21 cellular contexts compared by ENCODE assay signal in the genomic region with DNA sequence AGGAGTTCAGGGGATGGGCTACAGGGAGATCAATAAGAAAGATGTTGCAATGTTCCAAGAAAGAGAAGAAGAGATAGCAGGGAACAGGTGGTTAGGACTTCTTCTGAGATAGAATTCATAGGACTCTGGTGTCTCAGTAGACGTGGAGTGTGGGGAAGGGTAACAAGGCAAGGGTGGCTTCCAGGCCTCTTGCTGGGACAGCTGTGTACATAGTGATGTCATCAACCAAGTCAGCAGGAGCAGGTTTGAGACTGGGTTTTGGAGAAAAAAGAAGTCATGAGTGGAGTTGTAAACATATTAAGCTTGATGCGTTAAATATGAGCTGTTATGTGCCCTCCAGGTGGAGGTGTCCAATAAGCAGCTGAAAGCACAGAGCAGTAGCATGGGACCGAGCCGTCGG.
DNase-seq lines count a peak whose midpoint lies in the region; ATAC-seq and TF ChIP-seq lines count a peak whose summit lies in the region.
"Had no signal": no experiment of that assay in that cellular context is flagged by ENCODE, and none has a peak within 500 bp of the region (broad histone marks: within the 10 kb centered on the region; RNA-seq: fewer than 3 reads in every experiment).

No MANE protein-coding gene starts in this region.

- no peaks in the 10 kb centered on the region for H3K9me3 Mint-ChIP-seq in neural progenitor cell
- H3K9me3 Mint-ChIP-seq: T-helper 1 cell treated with Interleukin-12 subunit alpha and Interleukin-12 subunit beta and Interleukin-4 antibody, amounts not matched to agents 30 μg/mL and 1 μg/mL, for 36 hours had no signal

- no peak overlapping the region for H3K9ac ChIP-seq in neural progenitor cell

- no peak overlapping the region for H3K4me3 Mint-ChIP-seq in neural progenitor cell
- H3K4me3 Mint-ChIP-seq: CD8-positive, alpha-beta memory T cell; T-helper 1 cell treated with Interleukin-12 subunit alpha and Interleukin-12 subunit beta and Interleukin-4 antibody, amounts not matched to agents 30 μg/mL and 1 μg/mL, for 36 hours had no signal

- H3K79me2 ChIP-seq in neural progenitor cell (ENCODE audit: low read depth), result no peaks in the 10 kb centered on the region

- ATAC-seq in HG03139 (IDR thresholded peaks at IDR 0.05; ENCODE audit: unreplicated experiment) (no peak), GM21447 (IDR thresholded peaks at IDR 0.05; ENCODE audit: unreplicated experiment) (no peak)

- no peaks in the 10 kb centered on the region for H4K20me1 ChIP-seq in neural progenitor cell (ENCODE audit: low read depth)

- no peak for TF ChIP-seq CTCF in neural progenitor cell (IDR thresholded peaks at IDR 0.05)

- H3K4me1 Mint-ChIP-seq in neural progenitor cell, result no peaks in the 10 kb centered on the region
- H3K4me1 Mint-ChIP-seq: CD8-positive, alpha-beta memory T cell had no signal

- H3K4me3 ChIP-seq in neural progenitor cell, result no peak overlapping the region
- H3K4me3 ChIP-seq: Peyer's patch had no signal

- H3F3A ChIP-seq in neural progenitor cell (ENCODE audit: low read depth), result no peaks in the 10 kb centered on the region

- no peaks in the 10 kb centered on the region for H3K36me3 ChIP-seq in neural progenitor cell

- H3K27ac ChIP-seq in neural progenitor cell, result no peak overlapping the region
- H3K27ac ChIP-seq: Peyer's patch had no signal

- no peaks in the 10 kb centered on the region for H3K9me3 ChIP-seq in neural progenitor cell (ENCODE audit: low read depth)
- H3K9me3 ChIP-seq: Peyer's patch had no signal

- no peak overlapping the region for H2AFZ ChIP-seq in neural progenitor cell (replicated peaks)

- no peaks in the 10 kb centered on the region for H3K36me3 Mint-ChIP-seq in neural progenitor cell
- H3K36me3 Mint-ChIP-seq: CD8-positive, alpha-beta memory T cell had no signal

- no peaks in the 10 kb centered on the region for H3K27me3 ChIP-seq in neural progenitor cell
- H3K27me3 ChIP-seq: Peyer's patch had no signal

- no peak overlapping the region for H3K27ac Mint-ChIP-seq in neural progenitor cell
- H3K27ac Mint-ChIP-seq: CD8-positive, alpha-beta memory T cell; T-helper 1 cell treated with Interleukin-12 subunit alpha and Interleukin-12 subunit beta and Interleukin-4 antibody, amounts not matched to agents 30 μg/mL and 1 μg/mL, for 36 hours had no signal

- no peaks in the 10 kb centered on the region for H3K4me1 ChIP-seq in neural progenitor cell
- H3K4me1 ChIP-seq: Peyer's patch had no signal

- peak; percentile 50 for DNase-seq in NCI-H2107 treated with DMSO at 0.1 percent for 48 hours (lab: John Stamatoyannopoulos, UW; ENCODE audit: unreplicated experiment)
- DNase-seq in NCI-H2107 (lab: John Stamatoyannopoulos, UW), result no peak
- peak; percentile 77 for DNase-seq in DMS53 (lab: John Stamatoyannopoulos, UW)
- peak; percentile 20 for DNase-seq in NCI-H510A (lab: John Stamatoyannopoulos, UW)
- DNase-seq in brain pericyte (ENCODE audit: low read depth, low spot score), result peak; percentile 34
- no peak for DNase-seq in neural progenitor cell (ENCODE audit: low spot score)
- DNase-seq: AML-193; C1 segment of cervical spinal cord; CD8-positive, alpha-beta memory T cell; EL; GF-D8; KG1; NCI-H1092 treated with DMSO at 0.1 percent for 48 hours; NCI-H1436 treated with DMSO at 0.1 percent for 48 hours; NCI-H2081 treated with DMSO at 0.1 percent for 48 hours; NCI-H526 treated with DMSO at 0.1 percent for 48 hours; Peyer's patch; T1000 had no signal

- H3K4me2 ChIP-seq in neural progenitor cell, result no peak overlapping the region

- H3K27me3 Mint-ChIP-seq in neural progenitor cell (ENCODE audit: insufficient read depth, low read depth), result peaks cover 4% of the 10 kb centered on the region
- H3K27me3 Mint-ChIP-seq: CD8-positive, alpha-beta memory T cell had no signal

Comparison
In these comparisons a context has a peak if more than half of its experiments do, and no peak if none do; other contexts are left out.
1. DNase-seq: peak in NCI-H2107 treated with DMSO at 0.1 percent for 48 hours (single experiment), DMS53 (single experiment), NCI-H510A (single experiment) and brain pericyte (single experiment); none in NCI-H2107 (single experiment) and neural progenitor cell (single experiment).